ENCODE assay signal across 14 cellular contexts in genomic region chr1:94539496-94539895, GRCh38. TPM values are rescaled to one million over a fixed set of nuclear protein-coding genes. Genes with fewer than 3 reads are reported as not detected.
DNase-seq lines count a peak whose midpoint lies in the region; ATAC-seq and TF ChIP-seq lines count a peak whose summit lies in the region.
"Had no signal": no experiment of that assay in that cellular context is flagged by ENCODE, and none has a peak within 500 bp of the region (broad histone marks: within the 10 kb centered on the region; RNA-seq: fewer than 3 reads in every experiment).

No MANE protein-coding gene starts in this region.

- H2AFZ ChIP-seq in ACC112 (ENCODE audit: low read length, unreplicated experiment) = no peak overlapping the region

- H3K4me1 Mint-ChIP-seq in nephron = peaks cover 42% of the 10 kb centered on the region
- H3K4me1 Mint-ChIP-seq in CD8-positive, alpha-beta T cell (ENCODE audit: low read depth) = peaks cover 20% of the 10 kb centered on the region
- peaks cover 12% of the 10 kb centered on the region for H3K4me1 Mint-ChIP-seq in activated CD4-positive, alpha-beta memory T cell treated with anti-CD3 and anti-CD28 coated beads for 36 hours (ENCODE audit: low read depth)

- no peaks in the 10 kb centered on the region for H3K9me3 ChIP-seq in CD8-positive, alpha-beta T cell (ENCODE audit: low read length)
- no peaks in the 10 kb centered on the region for H3K9me3 ChIP-seq in body of pancreas

- intact Hi-C loops in CD8-positive, alpha-beta T cell (cut with DNase I, micrococcal nuclease) = no loop called here
- intact Hi-C loops in body of pancreas (cut with DNase I) = no loop called here
- intact Hi-C loops in activated CD4-positive, alpha-beta memory T cell treated with anti-CD3 and anti-CD28 coated beads for 36 hours (cut with micrococcal nuclease) = no loop called here

- POLR2A ChIA-PET in CD8-positive, alpha-beta T cell (lab: Charles Lee) = no interaction called here
- POLR2A ChIA-PET in activated CD4-positive, alpha-beta memory T cell treated with anti-CD3 and anti-CD28 coated beads for 36 hours (lab: Charles Lee) = no interaction called here

- peaks cover 61% of the 10 kb centered on the region for H3K79me2 ChIP-seq in ACC112 (ENCODE audit: control insufficient read depth, insufficient read depth, low read length, unreplicated experiment)

- peaks cover 11% of the 10 kb centered on the region for H3K27me3 Mint-ChIP-seq in nephron (ENCODE audit: low read depth)
- peaks cover 51% of the 10 kb centered on the region for H3K27me3 Mint-ChIP-seq in CD8-positive, alpha-beta T cell (ENCODE audit: low read depth)
- peaks cover 57% of the 10 kb centered on the region for H3K27me3 Mint-ChIP-seq in activated CD4-positive, alpha-beta memory T cell treated with anti-CD3 and anti-CD28 coated beads for 36 hours

- no peak for TF ChIP-seq POLR2A in body of pancreas (IDR thresholded peaks at IDR 0.05)

- H3K4me1 ChIP-seq in ACC112 (ENCODE audit: control insufficient read depth, insufficient read depth, low read length, unreplicated experiment) (peaks cover 48% of the 10 kb centered on the region), body of pancreas (peaks cover 52% of the 10 kb centered on the region)
- H3K4me1 ChIP-seq in CD8-positive, alpha-beta T cell (ENCODE audit: insufficient read depth, low read length) = peaks cover 4% of the 10 kb centered on the region

- H3K9me3 Mint-ChIP-seq in nephron = no peaks in the 10 kb centered on the region
- H3K9me3 Mint-ChIP-seq in CD8-positive, alpha-beta T cell = no peaks in the 10 kb centered on the region
- no peaks in the 10 kb centered on the region for H3K9me3 Mint-ChIP-seq in activated CD4-positive, alpha-beta memory T cell treated with anti-CD3 and anti-CD28 coated beads for 36 hours

- peaks cover 29% of the 10 kb centered on the region for H3K36me3 Mint-ChIP-seq in nephron (ENCODE audit: low read depth)
- H3K36me3 Mint-ChIP-seq in CD8-positive, alpha-beta T cell = no peaks in the 10 kb centered on the region
- H3K36me3 Mint-ChIP-seq in activated CD4-positive, alpha-beta memory T cell treated with anti-CD3 and anti-CD28 coated beads for 36 hours = no peaks in the 10 kb centered on the region
- H3K36me3 Mint-ChIP-seq: CD4-positive, CD25-positive, alpha-beta regulatory T cell; immature natural killer cell had no signal

- peak overlapping the region; percentile 91 for H3K4me3 ChIP-seq in ACC112 (ENCODE audit: low read depth, low read length)
- H3K4me3 ChIP-seq in epithelial cell of esophagus (ENCODE audit: low read length) = peak overlapping the region; percentile 77
- no peak overlapping the region for H3K4me3 ChIP-seq in CD8-positive, alpha-beta T cell (ENCODE audit: low read depth, low read length)
- H3K4me3 ChIP-seq in body of pancreas = no peak overlapping the region

- H3K27ac ChIP-seq in ACC112 (ENCODE audit: low read depth, low read length) (peak overlapping the region; percentile 64), body of pancreas (no peak overlapping the region)
- no peak overlapping the region for H3K27ac ChIP-seq in CD8-positive, alpha-beta T cell (ENCODE audit: low read depth, low read length)

- WGBS in body of pancreas, 2 donors = 84 to 95% methylated on average over 3 of the region's 3 CpGs

- DNase-seq in M059J (ENCODE audit: low read depth) (peak; percentile 81), epithelial cell of esophagus (ENCODE audit: low read depth) (peak; percentile 77), body of pancreas (no peak)
- DNase-seq in CD8-positive, alpha-beta T cell = no peak
- DNase-seq in activated CD4-positive, alpha-beta T cell treated with anti-CD3 and anti-CD28 coated beads, Interleukin-2, amount 50 U/mL, for 4 hours = no peak
- DNase-seq in activated CD4-positive, alpha-beta memory T cell treated with anti-CD3 and anti-CD28 coated beads for 36 hours = no peak
- DNase-seq: activated CD8-positive, alpha-beta memory T cell treated with anti-CD3 and anti-CD28 coated beads for 24 hours; CD4-positive, CD25-positive, alpha-beta regulatory T cell; central memory CD4-positive, alpha-beta T cell; immature natural killer cell; NCI-H1048; SHP77 had no signal

- H3K27me3 ChIP-seq in ACC112 (ENCODE audit: insufficient read depth, low read length) (no peaks in the 10 kb centered on the region), body of pancreas (no peaks in the 10 kb centered on the region)
- H3K27me3 ChIP-seq in CD8-positive, alpha-beta T cell (ENCODE audit: insufficient read depth, low read length) = peaks cover 16% of the 10 kb centered on the region

- H3K4me3 Mint-ChIP-seq in nephron = peak overlapping the region; percentile 86 to 91 (median 90)
- H3K4me3 Mint-ChIP-seq in CD8-positive, alpha-beta T cell = no peak overlapping the region
- no peak overlapping the region for H3K4me3 Mint-ChIP-seq in activated CD4-positive, alpha-beta memory T cell treated with anti-CD3 and anti-CD28 coated beads for 36 hours
- H3K4me3 Mint-ChIP-seq: CD4-positive, CD25-positive, alpha-beta regulatory T cell had no signal

- no peak for ATAC-seq in CD8-positive, alpha-beta T cell
- ATAC-seq in body of pancreas = no peak

- TF ChIP-seq CTCF in epithelial cell of esophagus (IDR thresholded peaks at IDR 0.05; ENCODE audit: insufficient read depth, low read depth, low read length, missing control alignments) = no peak
- no peak for TF ChIP-seq CTCF in nephron (IDR thresholded peaks at IDR 0.05; ENCODE audit: unreplicated experiment in 3 of 3)
- no peak for TF ChIP-seq CTCF in CD8-positive, alpha-beta T cell (IDR thresholded peaks at IDR 0.05)
- no peak for TF ChIP-seq CTCF in body of pancreas (IDR thresholded peaks at IDR 0.05)

- CTCF ChIA-PET in CD8-positive, alpha-beta T cell (lab: Charles Lee) = no interaction called here
- CTCF ChIA-PET in activated CD4-positive, alpha-beta memory T cell treated with anti-CD3 and anti-CD28 coated beads for 36 hours (lab: Charles Lee) = no interaction called here

- peaks cover 28% of the 10 kb centered on the region for H3K36me3 ChIP-seq in ACC112 (ENCODE audit: insufficient read depth, low read length)
- H3K36me3 ChIP-seq in CD8-positive, alpha-beta T cell (ENCODE audit: insufficient read depth, low read length) = no peaks in the 10 kb centered on the region
- peaks cover 0 to 5% of the 10 kb centered on the region in 2 donors for H3K36me3 ChIP-seq in body of pancreas (replicated peaks in 1 of 2; ENCODE audit: insufficient read depth in 1 of 2, low read depth in 2 of 2)

- peak overlapping the region in 1 of 3 experiments; percentile 67 for H3K27ac Mint-ChIP-seq in nephron
- H3K27ac Mint-ChIP-seq in CD8-positive, alpha-beta T cell = no peak overlapping the region
- no peak overlapping the region for H3K27ac Mint-ChIP-seq in activated CD4-positive, alpha-beta memory T cell treated with anti-CD3 and anti-CD28 coated beads for 36 hours
- H3K27ac Mint-ChIP-seq: CD4-positive, CD25-positive, alpha-beta regulatory T cell; immature natural killer cell had no signal

RNA-seq across cellular contexts. Expression of gene F3, which starts 2.1 kb away (rescaled TPM):
- 76.5 and 131 TPM in 2 replicates for total RNA-seq in M059J (2014; rRNA removed; shearing (Covaris generic))
- not detected for total RNA-seq in CD8-positive, alpha-beta T cell
- 10 to 100 TPM; 37.9 to 85.4 TPM for total RNA-seq in body of pancreas
- total RNA-seq in activated CD4-positive, alpha-beta memory T cell treated with anti-CD3 and anti-CD28 coated beads for 36 hours = under 1 TPM; 0.15 to 0.33 TPM
- total RNA-seq: CD4-positive, CD25-positive, alpha-beta regulatory T cell had no signal

Comparison
In these comparisons a context has a peak if more than half of its experiments do, and no peak if none do; other contexts are left out.
1. H3K4me3 ChIP-seq: peak in ACC112 (single experiment) and epithelial cell of esophagus (single experiment); none in CD8-positive, alpha-beta T cell (single experiment) and body of pancreas (0 of 2).
2. DNase-seq: peak in M059J (single experiment) and epithelial cell of esophagus (single experiment); none in CD8-positive, alpha-beta T cell (0 of 7), body of pancreas (0 of 4), activated CD4-positive, alpha-beta T cell treated with anti-CD3 and anti-CD28 coated beads, Interleukin-2, amount 50 U/mL, for 4 hours (0 of 2) and activated CD4-positive, alpha-beta memory T cell treated with anti-CD3 and anti-CD28 coated beads for 36 hours (single experiment).
3. H3K4me3 Mint-ChIP-seq: peak in nephron (3 of 3); none in CD8-positive, alpha-beta T cell (single experiment) and activated CD4-positive, alpha-beta memory T cell treated with anti-CD3 and anti-CD28 coated beads for 36 hours (single experiment).
4. RNA of gene F3, which starts 2.1 kb away (total RNA-seq): 76.5 to 131 TPM in M059J and 37.9 to 85.4 TPM in body of pancreas; 0.15 to 0.33 TPM in activated CD4-positive, alpha-beta memory T cell treated with anti-CD3 and anti-CD28 coated beads for 36 hours and not detected in CD8-positive, alpha-beta T cell; every median in the first group is over 10 times any median in the second.